ENCODE assay signal across 8 cellular contexts in genomic region chr11:72758690-72759389, GRCh38.
DNase-seq lines count a peak whose midpoint lies in the region; ATAC-seq lines count a peak whose summit lies in the region.

No MANE protein-coding gene starts in this region.

- no peaks in the 10 kb centered on the region for H3K36me3 ChIP-seq in endocrine pancreas (ENCODE audit: control insufficient read depth, insufficient read depth, low read length)

- DNase-seq in DMS79 treated with DMSO at 0.1 percent for 48 hours (lab: John Stamatoyannopoulos, UW) (peak; percentile 98), NCI-H345 treated with DMSO at 0.1 percent for 48 hours (lab: John Stamatoyannopoulos, UW; ENCODE audit: unreplicated experiment) (peak; percentile 85), non-pigmented ciliary epithelial cell (ENCODE audit: low read depth) (peak; percentile 55), pons (ENCODE audit: low spot score) (no peak)
- DNase-seq in activated CD4-positive, alpha-beta T cell treated with anti-CD3 and anti-CD28 coated beads for 1 hour: no peak

- H3K4me1 ChIP-seq in endocrine pancreas (ENCODE audit: control insufficient read depth, insufficient read depth, low read length): peaks cover 8% of the 10 kb centered on the region

- no peak overlapping the region for H3K4me3 ChIP-seq in endocrine pancreas (ENCODE audit: control insufficient read depth, insufficient read depth, low read length)

- no peaks in the 10 kb centered on the region for H3K27me3 ChIP-seq in endocrine pancreas (ENCODE audit: control insufficient read depth, insufficient read depth, low read length)

- H3K9ac ChIP-seq in endocrine pancreas (ENCODE audit: control insufficient read depth, insufficient read depth, low read length): peak overlapping the region; percentile 3

- no peak for ATAC-seq in HG03469 (IDR thresholded peaks at IDR 0.05; ENCODE audit: unreplicated experiment)
- ATAC-seq in HG03354 (IDR thresholded peaks at IDR 0.05; ENCODE audit: poor library complexity, severe bottlenecking, unreplicated experiment): no peak

- no peaks in the 10 kb centered on the region for H3K9me3 ChIP-seq in endocrine pancreas (ENCODE audit: control insufficient read depth, low read length)

Comparison
In these comparisons a context has a peak if more than half of its experiments do, and no peak if none do; other contexts are left out.
1. DNase-seq: peak in DMS79 treated with DMSO at 0.1 percent for 48 hours (single experiment), NCI-H345 treated with DMSO at 0.1 percent for 48 hours (single experiment) and non-pigmented ciliary epithelial cell (single experiment); none in activated CD4-positive, alpha-beta T cell treated with anti-CD3 and anti-CD28 coated beads for 1 hour (single experiment) and pons (single experiment).